18 cellular contexts compared by ENCODE assay signal in genomic region chr11:72354356-72355115, GRCh38.
DNase-seq lines count a peak whose midpoint lies in the region; ATAC-seq, FAIRE-seq and TF ChIP-seq lines count a peak whose summit lies in the region.
"Had no signal": no experiment of that assay in that cellular context is flagged by ENCODE, and none has a peak within 500 bp of the region (broad histone marks: within the 10 kb centered on the region; RNA-seq: fewer than 3 reads in every experiment).

No MANE protein-coding gene starts in this region.

- peak in 1 of 2 experiments; percentile 44; a peak in 2 of 6 replicates for ATAC-seq in A549
- peak; percentile 64 for ATAC-seq in HCT116
- ATAC-seq in HG03439 (IDR thresholded peaks at IDR 0.05; ENCODE audit: unreplicated experiment), result no peak
- ATAC-seq in GM21786 (IDR thresholded peaks at IDR 0.05; ENCODE audit: unreplicated experiment), result no peak
- ATAC-seq: CD8-positive, alpha-beta T cell; heart right ventricle; left cardiac atrium had no signal

- CTCF ChIA-PET in A549 (lab: Yijun Ruan, JAX), result interaction anchor here (0.8 to 2.1 kb wide), 3 partner anchors 14 to 77 kb away, joined by 5 to 6 read pairs (median 5); no protein-coding TSS in a partner anchor
- CTCF ChIA-PET in HCT116 (lab: Charles Lee), result interaction anchor here (0.6 to 1.5 kb wide), 9 partner anchors 9 to 80 kb away, joined by 3 to 10 read pairs (median 5); partner anchors contain the start of gene CLPB

- H2AFZ ChIP-seq in HCT116 (ENCODE audit: low read depth, low read length, poor library complexity, severe bottlenecking), result no peak overlapping the region
- H2AFZ ChIP-seq in hepatocyte, result no peak overlapping the region

- H3K9me2 ChIP-seq in HCT116 (ENCODE audit: insufficient read depth) (no peaks in the 10 kb centered on the region), hepatocyte (replicated peaks; ENCODE audit: insufficient read depth) (no peaks in the 10 kb centered on the region)

- BruUV-seq in HCT116 (replicated peaks; lab: Mats Ljungman, UMichigan), result no TSS peak

- WGBS in A549 (ENCODE audit: missing lambda C conversion rate), result 85% methylated on average over 5 of the region's 5 CpGs
- 73% methylated on average over 5 of the region's 5 CpGs for WGBS in hepatocyte (ENCODE audit: low lambda C conversion rate, missing lambda C conversion rate)

- no peaks in the 10 kb centered on the region for H3K9me3 ChIP-seq in A549
- no peaks in the 10 kb centered on the region for H3K9me3 ChIP-seq in HCT116 (ENCODE audit: control insufficient read depth in 1 of 2, insufficient read depth in 1 of 2, low read depth in 1 of 2, low read length in 2 of 2)
- no peaks in the 10 kb centered on the region for H3K9me3 ChIP-seq in hepatocyte (ENCODE audit: low read depth)
- H3K9me3 ChIP-seq: heart right ventricle had no signal

- FAIRE-seq in A549 (lab: Jason Lieb, UNC), result no peak
- FAIRE-seq: HepG2 had no signal

- H3K4me2 ChIP-seq in A549 (no peak overlapping the region), HCT116 (ENCODE audit: low read length) (peak overlapping the region; percentile 25), hepatocyte (no peak overlapping the region)

- DNase-seq in A549 (ENCODE audit: low read depth in 1 of 2, low spot score in 1 of 2) (peak; percentile 11 to 18), HCT116 (ENCODE audit: low read depth, low spot score) (no peak), SW480 (ENCODE audit: low spot score) (peak; percentile 27), hepatocyte (ENCODE audit: low spot score) (peak; percentile 27), HPDE6-E6E7 (ENCODE audit: extremely low spot score) (no peak), Ammon's horn (ENCODE audit: low spot score) (no peak)
- DNase-seq: activated CD4-positive, alpha-beta T cell treated with anti-CD3 and anti-CD28 coated beads, Interleukin-2, amount 50 U/mL, for 48 hours; activated T-cell treated with anti-CD3 and anti-CD28 coated beads, Interleukin-2, amount 50 U/mL, for 1 hour; CD8-positive, alpha-beta T cell; heart right ventricle; left cardiac atrium; NCI-H2029; NCI-H526 treated with DMSO at 0.1 percent for 48 hours; retina; stimulated activated naive CD4-positive, alpha-beta T cell had no signal

- no peak overlapping the region for H3K4me3 ChIP-seq in A549
- H3K4me3 ChIP-seq in HCT116 (replicated peaks in 1 of 2; ENCODE audit: low read depth in 1 of 2, low read length in 2 of 2), result no peak overlapping the region
- H3K4me3 ChIP-seq in hepatocyte, result no peak overlapping the region
- H3K4me3 ChIP-seq: heart right ventricle had no signal

- H3K4me1 ChIP-seq in A549, result no peaks in the 10 kb centered on the region; the same call in 2 of the 3 replicates
- H3K4me1 ChIP-seq in HCT116 (ENCODE audit: control insufficient read depth in 1 of 2, insufficient read depth in 2 of 2, low read length in 2 of 2), result peaks cover 0 to 9% of the 10 kb centered on the region in 2 experiments; a peak in 2 of 4 replicates
- H3K4me1 ChIP-seq in hepatocyte (ENCODE audit: insufficient read depth), result peaks cover 14% of the 10 kb centered on the region

- TF ChIP-seq CTCF in A549 (IDR thresholded peaks at IDR 0.05) (no peak), HCT116 (IDR thresholded peaks at IDR 0.05 in 2 of 3, conservative IDR thresholded peaks at IDR 0.05 in 1 of 3; ENCODE audit: borderline replicate concordance in 1 of 3, insufficient read depth in 1 of 3, low read depth in 2 of 3, low read length in 2 of 3) (no peak), hepatocyte (IDR thresholded peaks at IDR 0.05; ENCODE audit: poor library complexity) (no peak)

- 0 out of 2 replicates have a peak overlapping the region, but pooled peaks have one; percentile 0 for H3K9ac ChIP-seq in HCT116 (ENCODE audit: low read length)

- RAD21 ChIA-PET in HCT116 (lab: Charles Lee; ENCODE audit: low non-redundant PET in 1 of 2, low total read pairs in 2 of 2, uncharacterized antibody in 2 of 2, unreplicated experiment in 2 of 2), result interaction anchor here (0.9 to 1.6 kb wide), 3 partner anchors 60 to 77 kb away, joined by 3 to 4 read pairs (median 4); no protein-coding TSS in a partner anchor

- H4K20me1 ChIP-seq in HCT116 (ENCODE audit: insufficient read depth) (no peaks in the 10 kb centered on the region), hepatocyte (ENCODE audit: insufficient read depth, poor library complexity, severe bottlenecking) (no peaks in the 10 kb centered on the region)

- no peaks in the 10 kb centered on the region for H3K27me3 ChIP-seq in HCT116 (ENCODE audit: insufficient read depth, low read length)
- no peaks in the 10 kb centered on the region for H3K27me3 ChIP-seq in hepatocyte
- H3K27me3 ChIP-seq: heart right ventricle had no signal

- H3K36me3 ChIP-seq in HCT116 (ENCODE audit: control insufficient read depth in 1 of 2, insufficient read depth in 2 of 2, low read length in 2 of 2), result 0 out of 4 replicates have a peak, but pooled peaks cover 0 to 3% of the 10 kb centered on the region in 2 experiments
- no peaks in the 10 kb centered on the region for H3K36me3 ChIP-seq in hepatocyte (replicated peaks; ENCODE audit: insufficient read depth, low read depth)

- TF ChIP-seq POLR2A in A549 (IDR thresholded peaks at IDR 0.05; ENCODE audit: low read length) (no peak), HCT116 (IDR thresholded peaks at IDR 0.05; ENCODE audit: borderline replicate concordance, extremely low read depth, insufficient read depth, insufficient read length) (no peak)

- TF ChIP-seq RAD21 in A549 (conservative IDR thresholded peaks at IDR 0.05 in 1 of 2, IDR thresholded peaks at IDR 0.05 in 1 of 2) (no peak), HCT116 (IDR thresholded peaks at IDR 0.05; ENCODE audit: low read depth) (no peak)

- POLR2A ChIA-PET in A549 (lab: Yijun Ruan, JAX) (no interaction called here), HCT116 (lab: Charles Lee) (no interaction called here)

- H3K27ac ChIP-seq in A549, result no peak overlapping the region
- no peak overlapping the region for H3K27ac ChIP-seq in HCT116 (ENCODE audit: low read depth, low read length)
- no peak overlapping the region for H3K27ac ChIP-seq in hepatocyte
- H3K27ac ChIP-seq: heart right ventricle had no signal

- intact Hi-C loops in HCT116 (cut with micrococcal nuclease), result loop anchor here (1.0 to 5.0 kb wide), 2 partner anchors 60 to 78 kb away; partner anchors contain the start of gene CLPB

- H3K79me2 ChIP-seq in HCT116 (ENCODE audit: insufficient read depth, low read length) (no peaks in the 10 kb centered on the region), hepatocyte (no peaks in the 10 kb centered on the region)

- no peak for TF ChIP-seq EP300 in A549 (IDR thresholded peaks at IDR 0.05)

TF ChIP-seq in A549, 52 proteins besides CTCF, POLR2A, EP300 and RAD21:
- TF ChIP-seq FOSL2 (IDR thresholded peaks at IDR 0.05), result no peak
- TF ChIP-seq FOSL2 (CRISPR knock-in tag; IDR thresholded peaks at IDR 0.05), result peak; percentile 30; the same call in 1 of the 2 replicates
- no peak for TF ChIP-seq HEYL (CRISPR knock-in tag; IDR thresholded peaks at IDR 0.05)

TF ChIP-seq in HCT116, 20 proteins besides CTCF, POLR2A, EP300 and RAD21:
- TF ChIP-seq CEBPB (IDR thresholded peaks at IDR 0.05; ENCODE audit: low read depth) (no peak), ZFX (IDR thresholded peaks at IDR 0.05) (no peak), SP1 (IDR thresholded peaks at IDR 0.05; ENCODE audit: low read depth) (no peak), ZBTB33 (IDR thresholded peaks at IDR 0.05; ENCODE audit: extremely low read depth, insufficient replicate concordance, low read length) (no peak), ELF1 (IDR thresholded peaks at IDR 0.05; ENCODE audit: borderline replicate concordance, low read depth) (no peak), FOSL1 (IDR thresholded peaks at IDR 0.05; ENCODE audit: low read depth) (no peak), TCF7L2 (IDR thresholded peaks at IDR 0.05; ENCODE audit: borderline replicate concordance, extremely low read depth, insufficient read depth, insufficient read length) (no peak)

Comparison
In these comparisons a context has a peak if more than half of its experiments do, and no peak if none do; other contexts are left out.
1. DNase-seq: peak in A549 (2 of 2), SW480 (single experiment) and hepatocyte (single experiment); none in HCT116 (single experiment), HPDE6-E6E7 (single experiment) and Ammon's horn (single experiment).